ENCODE assay signal across 28 cellular contexts in the genomic region with DNA sequence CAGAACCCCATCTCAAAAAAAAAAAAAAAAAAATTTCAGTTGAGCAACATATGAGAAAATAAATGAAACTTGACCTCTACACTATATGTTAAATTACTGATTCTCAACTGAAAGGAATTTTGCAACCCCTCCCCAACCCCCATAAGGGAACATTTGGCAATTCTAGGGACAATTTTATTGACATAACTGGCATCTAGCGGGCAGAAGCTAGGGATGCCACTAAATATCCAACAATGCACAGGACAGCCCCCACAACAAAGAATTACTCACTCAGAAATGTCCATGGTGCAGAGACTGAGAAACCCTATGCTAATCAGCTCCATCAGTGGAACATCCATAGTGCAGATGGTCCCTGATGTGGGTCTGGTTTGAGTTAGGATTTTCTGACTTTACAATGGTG.
"Had no signal": no experiment of that assay in that cellular context is flagged by ENCODE, and none has a peak within 500 bp of the region (broad histone marks: within the 10 kb centered on the region; RNA-seq: fewer than 3 reads in every experiment).

No MANE protein-coding gene starts in this region.

- H3K27me3 ChIP-seq: neural progenitor cell, ovary, right lobe of liver, sigmoid colon, stomach, thyroid gland, transverse colon, upper lobe of right lung, uterus had no signal

- H3K27me3 Mint-ChIP-seq: progenitor cell of endocrine pancreas; stimulated activated naive B cell treated with anti-CD40 and anti-IgM and Interleukin-4, amounts not matched to agents 10 μg/mL and 1 μg/mL and 100 μg/mL, for 72 hours; stimulated activated naive CD8-positive, alpha-beta T cell treated with anti-CD3 and anti-CD28 coated beads, Interleukin-15, Interleukin-2, amounts not matched to agents 100 ng/mL and 50 ng/mL, for 24 hours; type B pancreatic cell had no signal

- H3K4me1 Mint-ChIP-seq: natural killer cell; nephron; neural progenitor cell; stimulated activated effector memory CD8-positive, alpha-beta T cell treated with anti-CD3 and anti-CD28 coated beads, Interleukin-12 subunit alpha, Interleukin-12 subunit beta, amount 100 ng/mL, for 72 hours; stimulated activated naive B cell treated with anti-CD40 and anti-IgM and Interleukin-4, amounts not matched to agents 10 μg/mL and 1 μg/mL and 100 μg/mL, for 72 hours had no signal

- H3K79me2 ChIP-seq: parathyroid adenoma had no signal

- H3K36me3 ChIP-seq: neural progenitor cell, ovary, right lobe of liver, sigmoid colon, stomach, thoracic aorta, thyroid gland, transverse colon, upper lobe of right lung, uterus had no signal

- H3K27ac Mint-ChIP-seq: natural killer cell; nephron; neural progenitor cell; progenitor cell of endocrine pancreas; stimulated activated effector memory CD8-positive, alpha-beta T cell treated with anti-CD3 and anti-CD28 coated beads, Interleukin-12 subunit alpha, Interleukin-12 subunit beta, amount 100 ng/mL, for 72 hours; stimulated activated naive B cell treated with anti-CD40 and anti-IgM and Interleukin-4, amounts not matched to agents 10 μg/mL and 1 μg/mL and 100 μg/mL, for 72 hours; stimulated activated naive CD8-positive, alpha-beta T cell treated with anti-CD3 and anti-CD28 coated beads, Interleukin-15, Interleukin-2, amounts not matched to agents 100 ng/mL and 50 ng/mL, for 24 hours; type B pancreatic cell had no signal

- DNase-seq: natural killer cell; occipital lobe; ovary; posterior cingulate gyrus; psoas muscle; right cardiac atrium; right lobe of liver; sigmoid colon; small intestine; stimulated activated CD4-positive, alpha-beta T cell treated with anti-CD3 and anti-CD28 coated beads, Interleukin-15, amount 100 ng/mL, for 24 hours; stimulated activated CD4-positive, alpha-beta T cell treated with anti-CD3 and anti-CD28 coated beads, Interleukin-2, amount 100 ng/mL, for 24 hours; stimulated activated CD4-positive, alpha-beta T cell treated with anti-CD3 and anti-CD28 coated beads, Interleukin-2, amount 100 ng/mL, for 48 hours; stimulated activated CD4-positive, alpha-beta T cell treated with anti-CD3 and anti-CD28 coated beads, Interleukin-4, amount 100 ng/mL, for 24 hours; stimulated activated naive B cell treated with anti-CD40 and anti-IgM and Interleukin-4, amounts not matched to agents 10 μg/mL and 1 μg/mL and 100 μg/mL, for 72 hours; stimulated activated naive CD4-positive, alpha-beta T cell treated with Interleukin-2 at 50 U/mL for 16 hours; stomach; thyroid gland; transverse colon; upper lobe of right lung; uterus had no signal

- H3K9me3 ChIP-seq: ovary, psoas muscle, right lobe of liver, sigmoid colon, stomach, thoracic aorta, thyroid gland, transverse colon, upper lobe of right lung, uterus had no signal

- H3K4me3 Mint-ChIP-seq: natural killer cell; nephron; neural progenitor cell; stimulated activated effector memory CD8-positive, alpha-beta T cell treated with anti-CD3 and anti-CD28 coated beads, Interleukin-12 subunit alpha, Interleukin-12 subunit beta, amount 100 ng/mL, for 72 hours; stimulated activated naive B cell treated with anti-CD40 and anti-IgM and Interleukin-4, amounts not matched to agents 10 μg/mL and 1 μg/mL and 100 μg/mL, for 72 hours; stimulated activated naive CD8-positive, alpha-beta T cell treated with anti-CD3 and anti-CD28 coated beads, Interleukin-15, Interleukin-2, amounts not matched to agents 100 ng/mL and 50 ng/mL, for 24 hours; type B pancreatic cell had no signal

- H3K4me3 ChIP-seq: neural progenitor cell, ovary, psoas muscle, right lobe of liver, sigmoid colon, stomach, thoracic aorta, thyroid gland, transverse colon, upper lobe of right lung, uterus had no signal

- H3K9me3 Mint-ChIP-seq: natural killer cell; nephron; neural progenitor cell; stimulated activated effector memory CD8-positive, alpha-beta T cell treated with anti-CD3 and anti-CD28 coated beads, Interleukin-12 subunit alpha, Interleukin-12 subunit beta, amount 100 ng/mL, for 72 hours; stimulated activated naive B cell treated with anti-CD40 and anti-IgM and Interleukin-4, amounts not matched to agents 10 μg/mL and 1 μg/mL and 100 μg/mL, for 72 hours; stimulated activated naive CD8-positive, alpha-beta T cell treated with anti-CD3 and anti-CD28 coated beads, Interleukin-15, Interleukin-2, amounts not matched to agents 100 ng/mL and 50 ng/mL, for 24 hours; type B pancreatic cell had no signal

- FAIRE-seq: small intestine had no signal

- H3K36me3 Mint-ChIP-seq: natural killer cell; neural progenitor cell; stimulated activated effector memory CD8-positive, alpha-beta T cell treated with anti-CD3 and anti-CD28 coated beads, Interleukin-12 subunit alpha, Interleukin-12 subunit beta, amount 100 ng/mL, for 72 hours; type B pancreatic cell had no signal

- H3K4me2 ChIP-seq: neural progenitor cell had no signal

- H3K27ac ChIP-seq: neural progenitor cell, ovary, parathyroid adenoma, psoas muscle, right lobe of liver, sigmoid colon, stomach, thoracic aorta, thyroid gland, transverse colon, upper lobe of right lung, uterus had no signal

- H2AFZ ChIP-seq: neural progenitor cell, parathyroid adenoma had no signal

- H3K4me1 ChIP-seq: neural progenitor cell, parathyroid adenoma, psoas muscle, right lobe of liver, sigmoid colon, stomach, thyroid gland, transverse colon, upper lobe of right lung, uterus had no signal

- H3K9ac ChIP-seq: neural progenitor cell, parathyroid adenoma had no signal
